26 cellular contexts compared by ENCODE assay signal in genomic region chr7:33870120-33870519, GRCh38. TPM values are rescaled to one million over a fixed set of nuclear protein-coding genes. Genes with fewer than 3 reads are reported as not detected.
"Had no signal": no experiment of that assay in that cellular context is flagged by ENCODE, and none has a peak within 500 bp of the region (broad histone marks: within the 10 kb centered on the region; RNA-seq: fewer than 3 reads in every experiment).

No MANE protein-coding gene starts in this region.

- H3K4me1 Mint-ChIP-seq: activated T-helper 17 cell treated with anti-CD3 and anti-CD28 coated beads, Interleukin-2, amount 50 U/mL, for 72 hours; naive thymus-derived CD4-positive, alpha-beta T cell had no signal

- H3K27ac Mint-ChIP-seq: activated naive CD8-positive, alpha-beta T cell; activated T-cell treated with anti-CD3 and anti-CD28 coated beads, Interleukin-2, amount 50 U/mL, for 24 hours; activated T-helper 17 cell treated with anti-CD3 and anti-CD28 coated beads, Interleukin-2, amount 50 U/mL, for 72 hours; naive thymus-derived CD4-positive, alpha-beta T cell; type B pancreatic cell; WTC11 had no signal

- H3K4me3 Mint-ChIP-seq: activated naive CD8-positive, alpha-beta T cell; activated T-cell treated with anti-CD3 and anti-CD28 coated beads, Interleukin-2, amount 50 U/mL, for 24 hours; activated T-helper 17 cell treated with anti-CD3 and anti-CD28 coated beads, Interleukin-2, amount 50 U/mL, for 72 hours; naive thymus-derived CD4-positive, alpha-beta T cell; neural crest cell; type B pancreatic cell; WTC11 had no signal

- H3K27ac ChIP-seq: coronary artery, esophagus squamous epithelium, gastroesophageal sphincter, lower lobe of right lung, sigmoid colon, spleen, testis had no signal

- H3K4me1 ChIP-seq: gastroesophageal sphincter, lower lobe of right lung, spleen, testis had no signal

- H3K9me3 Mint-ChIP-seq: activated T-cell treated with anti-CD3 and anti-CD28 coated beads, Interleukin-2, amount 50 U/mL, for 24 hours; activated T-helper 17 cell treated with anti-CD3 and anti-CD28 coated beads, Interleukin-2, amount 50 U/mL, for 72 hours; naive thymus-derived CD4-positive, alpha-beta T cell; neural crest cell had no signal

- H3K27me3 ChIP-seq: esophagus squamous epithelium, gastroesophageal sphincter, sigmoid colon, spleen, testis had no signal

- ATAC-seq: activated T-helper 17 cell treated with anti-CD3 and anti-CD28 coated beads, Interleukin-2, amount 50 U/mL, for 72 hours; gastroesophageal sphincter; left lobe of liver; lower lobe of right lung; naive thymus-derived CD4-positive, alpha-beta T cell; WTC11 had no signal

- H3K27me3 Mint-ChIP-seq: activated T-helper 17 cell treated with anti-CD3 and anti-CD28 coated beads, Interleukin-2, amount 50 U/mL, for 72 hours had no signal

- H3K9me3 ChIP-seq: esophagus squamous epithelium, gastroesophageal sphincter, lower lobe of right lung, sigmoid colon, spleen, testis had no signal

- H3K36me3 ChIP-seq: esophagus squamous epithelium, gastroesophageal sphincter, lower lobe of right lung, sigmoid colon, spleen had no signal

- DNase-seq: activated CD4-positive, alpha-beta T cell treated with anti-CD3 and anti-CD28 coated beads, Interleukin-2, amount 50 U/mL, for 4 hours; activated CD8-positive, alpha-beta memory T cell treated with anti-CD3 and anti-CD28 coated beads for 24 hours; activated CD8-positive, alpha-beta memory T cell treated with anti-CD3 and anti-CD28 coated beads, Interleukin-2, amount 50 U/mL, for 4 hours; activated naive CD4-positive, alpha-beta T cell; activated T-cell treated with anti-CD3 and anti-CD28 coated beads, Interleukin-2, amount 50 U/mL, for 24 hours; amniotic stem cell; cerebellar nuclear complex; esophagus squamous epithelium; head of caudate nucleus; lower lobe of right lung; naive thymus-derived CD4-positive, alpha-beta T cell; occipital lobe; sigmoid colon; spleen; stimulated activated CD4-positive, alpha-beta T cell treated with anti-CD3 and anti-CD28 coated beads, Interleukin-4, amount 100 ng/mL, for 1 hour; stimulated activated naive CD4-positive, alpha-beta T cell; T-helper 1 cell; testis had no signal

- H3K4me3 ChIP-seq: coronary artery, esophagus squamous epithelium, gastroesophageal sphincter, lower lobe of right lung, sigmoid colon, spleen, testis had no signal

- H3K36me3 Mint-ChIP-seq: activated naive CD8-positive, alpha-beta T cell; naive thymus-derived CD4-positive, alpha-beta T cell; type B pancreatic cell had no signal

RNA-seq across cellular contexts. Expression of gene BMPER, which starts 35.2 kb away (rescaled TPM):
- total RNA-seq: neural crest cell had no signal
- polyA plus RNA-seq: naive thymus-derived CD4-positive, alpha-beta T cell had no signal
